ENCODE assay signal across 31 cellular contexts in the genomic region with DNA sequence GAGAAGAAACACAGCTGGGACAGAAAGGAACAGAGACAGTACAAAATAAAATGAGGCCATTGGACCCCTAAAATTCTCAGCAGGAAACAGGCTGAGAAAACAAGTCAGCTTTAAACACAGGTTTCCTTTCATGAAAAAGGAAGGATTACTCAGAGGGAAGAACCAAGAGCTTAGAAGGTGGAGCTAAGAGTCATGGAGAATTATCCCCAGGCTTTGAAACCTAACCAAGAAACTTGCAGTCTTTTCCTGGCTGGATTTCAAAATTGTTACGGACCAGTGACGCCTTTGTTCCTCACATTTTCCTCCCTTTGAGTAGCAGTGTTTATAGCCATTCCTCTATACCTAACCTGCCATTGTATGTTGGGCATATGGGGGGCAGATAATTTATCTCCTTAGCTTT. TPM values are rescaled to one million over a fixed set of nuclear protein-coding genes. Genes with fewer than 3 reads are reported as not detected.
DNase-seq lines count a peak whose midpoint lies in the region; ATAC-seq and TF ChIP-seq lines count a peak whose summit lies in the region.
"Had no signal": no experiment of that assay in that cellular context is flagged by ENCODE, and none has a peak within 500 bp of the region (broad histone marks: within the 10 kb centered on the region; RNA-seq: fewer than 3 reads in every experiment).

No MANE protein-coding gene starts in this region.

- peak overlapping the region; percentile 17; the same call in 1 of the 2 replicates for H3K9ac ChIP-seq in GM23248

- H3K4me1 Mint-ChIP-seq in naive thymus-derived CD8-positive, alpha-beta T cell: no peaks in the 10 kb centered on the region
- H3K4me1 Mint-ChIP-seq: CD14-positive monocyte; central memory CD8-positive, alpha-beta T cell had no signal

- no peaks in the 10 kb centered on the region for H3K9me2 ChIP-seq in GM23248 (ENCODE audit: insufficient read depth)

- no peak overlapping the region for H3K4me2 ChIP-seq in GM23248 (ENCODE audit: unreplicated experiment)

- POLR2A ChIA-PET in naive thymus-derived CD8-positive, alpha-beta T cell (lab: Charles Lee): no interaction called here

- no peak overlapping the region for H3K4me3 Mint-ChIP-seq in naive thymus-derived CD8-positive, alpha-beta T cell
- H3K4me3 Mint-ChIP-seq: activated naive CD8-positive, alpha-beta T cell treated with anti-CD3 and anti-CD28 coated beads, Interleukin-2, amount 10 ng/mL, durations not matched to agents 7 days and 5 days; CD14-positive monocyte; central memory CD8-positive, alpha-beta T cell had no signal

- H3K27me3 Mint-ChIP-seq in naive thymus-derived CD8-positive, alpha-beta T cell: peaks cover 7 to 33% (median 14%) of the 10 kb centered on the region in 5 donors

- ATAC-seq in sciatic nerve: peak; percentile 70
- no peak for ATAC-seq in naive thymus-derived CD8-positive, alpha-beta T cell
- no peak for ATAC-seq in HG03432 (IDR thresholded peaks at IDR 0.05; ENCODE audit: unreplicated experiment)
- ATAC-seq in HG03469 (IDR thresholded peaks at IDR 0.05; ENCODE audit: unreplicated experiment): no peak
- ATAC-seq: Panc1 had no signal

- no peaks in the 10 kb centered on the region for H3K27me3 ChIP-seq in GM23248 (replicated peaks; ENCODE audit: insufficient read depth)
- H3K27me3 ChIP-seq: ascending aorta, sigmoid colon, tibial nerve had no signal

- H3K36me3 Mint-ChIP-seq in naive thymus-derived CD8-positive, alpha-beta T cell: no peaks in the 10 kb centered on the region
- H3K36me3 Mint-ChIP-seq: activated naive CD8-positive, alpha-beta T cell treated with anti-CD3 and anti-CD28 coated beads, Interleukin-2, amount 10 ng/mL, durations not matched to agents 7 days and 5 days; CD14-positive monocyte had no signal

- H3K4me1 ChIP-seq in GM23248 (ENCODE audit: insufficient read depth): peaks cover 33% of the 10 kb centered on the region
- H3K4me1 ChIP-seq: HAP-1, left ventricle myocardium inferior, sigmoid colon had no signal

- intact Hi-C loops in sciatic nerve (cut with DNase I): no loop called here

- no peak overlapping the region for H3K27ac Mint-ChIP-seq in naive thymus-derived CD8-positive, alpha-beta T cell
- H3K27ac Mint-ChIP-seq: activated naive CD8-positive, alpha-beta T cell treated with anti-CD3 and anti-CD28 coated beads, Interleukin-2, amount 10 ng/mL, durations not matched to agents 7 days and 5 days; CD14-positive monocyte; progenitor cell of endocrine pancreas had no signal

- TF ChIP-seq CTCF in fibroblast of mammary gland (conservative IDR thresholded peaks at IDR 0.05; ENCODE audit: control insufficient read depth, insufficient read depth, low read depth, low read length): no peak

- no peaks in the 10 kb centered on the region for H4K20me1 ChIP-seq in GM23248 (ENCODE audit: insufficient read depth)

- WGBS in GM23248 (ENCODE audit: low coverage in 1 of 2, low lambda C conversion rate in 2 of 2, missing lambda C conversion rate in 2 of 2), 2 experiments: 26 to 44% methylated on average over 2 of the region's 2 CpGs

- H3K27ac ChIP-seq in GM23248: peak overlapping the region; percentile 34
- H3K27ac ChIP-seq: ascending aorta, left ventricle myocardium inferior, sigmoid colon, tibial nerve had no signal

- in situ Hi-C loops in GM23248 (cut with MboI): no loop called here

- no peaks in the 10 kb centered on the region for H3K36me3 ChIP-seq in GM23248 (ENCODE audit: low read depth)
- H3K36me3 ChIP-seq: ascending aorta, HAP-1, left ventricle myocardium inferior, sigmoid colon, tibial nerve had no signal

- peaks cover 34% of the 10 kb centered on the region for H3F3A ChIP-seq in GM23248 (ENCODE audit: insufficient read depth)

- DNase-seq in GM23248 (peak; percentile 89), astrocyte of the hippocampus (ENCODE audit: low read depth, low spot score) (peak; percentile 85), fibroblast of mammary gland (ENCODE audit: low read depth) (peak; percentile 48), sciatic nerve (ENCODE audit: low spot score) (no peak)
- no peak for DNase-seq in naive thymus-derived CD8-positive, alpha-beta T cell
- DNase-seq: activated CD4-positive, alpha-beta T cell treated with anti-CD3 and anti-CD28 coated beads, Interleukin-2, amount 50 U/mL, for 48 hours; activated gamma-delta T cell treated with Interleukin-2 at 50 U/mL for 16 hours; activated naive CD8-positive, alpha-beta T cell treated with anti-CD3 and anti-CD28 coated beads, Interleukin-2, amount 10 ng/mL, durations not matched to agents 7 days and 5 days; activated T-cell treated with anti-CD3 and anti-CD28 coated beads, Interleukin-2, amount 50 U/mL, for 48 hours; hypothalamus; left ventricle myocardium inferior; NCI-H1436 treated with DMSO at 0.1 percent for 48 hours; NCI-H345; NCI-H748 treated with DMSO at 0.1 percent for 48 hours; SHP77; sigmoid colon; stimulated activated CD4-positive, alpha-beta T cell treated with anti-CD3 and anti-CD28 coated beads, Interleukin-12 subunit alpha, Interleukin-12 subunit beta, amount 100 ng/mL, for 4 hours; stimulated activated CD4-positive, alpha-beta T cell treated with anti-CD3 and anti-CD28 coated beads, Interleukin-2, amount 100 ng/mL, for 48 hours; T-helper 2 cell had no signal

- H3K79me2 ChIP-seq in GM23248 (ENCODE audit: insufficient read depth): no peaks in the 10 kb centered on the region

- no peaks in the 10 kb centered on the region for H3K9me3 ChIP-seq in GM23248 (ENCODE audit: low read depth)
- H3K9me3 ChIP-seq: ascending aorta, HAP-1, left ventricle myocardium inferior, sigmoid colon, tibial nerve had no signal

- H2AFZ ChIP-seq in GM23248: no peak overlapping the region

- H3K4me3 ChIP-seq in GM23248: no peak overlapping the region
- H3K4me3 ChIP-seq in fibroblast of mammary gland (ENCODE audit: control insufficient read depth, low read depth, low read length): no peak overlapping the region
- H3K4me3 ChIP-seq: ascending aorta, HAP-1, left ventricle myocardium inferior, sigmoid colon, tibial nerve had no signal

- no peaks in the 10 kb centered on the region for H3K9me3 Mint-ChIP-seq in naive thymus-derived CD8-positive, alpha-beta T cell
- H3K9me3 Mint-ChIP-seq: central memory CD8-positive, alpha-beta T cell had no signal

RNA-seq across cellular contexts. Expression of a gene that starts 8.8 kb away (rescaled TPM):
- total RNA-seq in GM23248 (2014; rRNA removed; shearing (Covaris generic)): not detected in 2 replicates
- polyA plus RNA-seq in GM23248 (2016; fragmentation: Nextera tagmentation; extraction: Ambion mirVana): not detected in 2 replicates
- total RNA-seq in sciatic nerve: not detected
- not detected for total RNA-seq in naive thymus-derived CD8-positive, alpha-beta T cell
- not detected for polyA plus RNA-seq in naive thymus-derived CD8-positive, alpha-beta T cell
- total RNA-seq: activated naive CD8-positive, alpha-beta T cell treated with anti-CD3 and anti-CD28 coated beads, Interleukin-2, amount 10 ng/mL, durations not matched to agents 7 days and 5 days; ascending aorta; Daoy; left ventricle myocardium inferior; LHCN-M2; mesenteric fat pad; progenitor cell of endocrine pancreas; sigmoid colon; tibial nerve had no signal
- polyA plus RNA-seq: CD14-positive monocyte, sigmoid colon had no signal

Comparison
In these comparisons a context has a peak if more than half of its experiments do, and no peak if none do; other contexts are left out.
1. DNase-seq: peak in GM23248 (single experiment), astrocyte of the hippocampus (single experiment) and fibroblast of mammary gland (single experiment); none in sciatic nerve (single experiment) and naive thymus-derived CD8-positive, alpha-beta T cell (0 of 10).